In genomic region chr12:47024463-47024862, GRCh38 we compare ENCODE assay signal across 16 cellular contexts. TPM values are rescaled to one million over a fixed set of nuclear protein-coding genes. Genes with fewer than 3 reads are reported as not detected.
DNase-seq lines count a peak whose midpoint lies in the region; ATAC-seq and TF ChIP-seq lines count a peak whose summit lies in the region.
"Had no signal": no experiment of that assay in that cellular context is flagged by ENCODE, and none has a peak within 500 bp of the region (broad histone marks: within the 10 kb centered on the region; RNA-seq: fewer than 3 reads in every experiment).

No MANE protein-coding gene starts in this region.

- no peak for ATAC-seq in IMR-90 (ENCODE audit: low read depth)
- peak; percentile 67 for ATAC-seq in omental fat pad (ENCODE audit: low FRiP score)
- ATAC-seq in activated CD4-positive, CD25-positive, alpha-beta regulatory T cell treated with anti-CD3 and anti-CD28 coated beads, Interleukin-2, amount 50 U/mL, for 24 hours, result no peak
- ATAC-seq in body of pancreas, result no peak

- H2AK9ac ChIP-seq in IMR-90 (replicated peaks; ENCODE audit: low read depth, low read length, poor library complexity), result no peak overlapping the region

- H3K4me1 Mint-ChIP-seq in type B pancreatic cell (ENCODE audit: unreplicated experiment), result no peaks in the 10 kb centered on the region

- TF ChIP-seq POLR2A in IMR-90 (IDR thresholded peaks at IDR 0.05; ENCODE audit: low read depth, low read length), result no peak
- no peak for TF ChIP-seq POLR2A in body of pancreas (IDR thresholded peaks at IDR 0.05)

- H3K4me3 ChIP-seq in IMR-90 (ENCODE audit: insufficient read depth, low read depth, low read length) (no peak overlapping the region), SJSA1 (no peak overlapping the region), body of pancreas (no peak overlapping the region)

- H3K27ac Mint-ChIP-seq in type B pancreatic cell, result no peak overlapping the region
- H3K27ac Mint-ChIP-seq: CD14-positive monocyte had no signal

- no peak overlapping the region for H3K18ac ChIP-seq in IMR-90 (ENCODE audit: low read depth, low read length)

- H3K36me3 ChIP-seq in IMR-90 (ENCODE audit: control insufficient read depth, insufficient read depth, low read length) (no peaks in the 10 kb centered on the region), SJSA1 (no peaks in the 10 kb centered on the region), body of pancreas (replicated peaks in 1 of 2; ENCODE audit: insufficient read depth in 1 of 2, low read depth in 2 of 2) (no peaks in the 10 kb centered on the region)

- intact Hi-C loops in IMR-90 (cut with micrococcal nuclease) (loop anchor here (5.0 kb wide), 4 partner anchors 92 to 652 kb away; partner anchors contain the start of gene SLC38A2), body of pancreas (cut with DNase I) (no loop called here)

- H3K9me3 Mint-ChIP-seq in type B pancreatic cell, result no peaks in the 10 kb centered on the region
- H3K9me3 Mint-ChIP-seq: CD14-positive monocyte had no signal

- no peak overlapping the region for H2BK15ac ChIP-seq in IMR-90 (ENCODE audit: low read depth, low read length)

- no peak overlapping the region for H3K56ac ChIP-seq in IMR-90 (ENCODE audit: extremely low read depth, insufficient read depth, low read length)

- TF ChIP-seq RAD21 in IMR-90 (IDR thresholded peaks at IDR 0.05; ENCODE audit: low read length), result no peak

- H3K27ac ChIP-seq in IMR-90 (ENCODE audit: insufficient read depth, low read length), result no peak overlapping the region
- no peak overlapping the region for H3K27ac ChIP-seq in SJSA1
- H3K27ac ChIP-seq in body of pancreas, result no peak overlapping the region

- H3K4ac ChIP-seq in IMR-90 (ENCODE audit: low read depth, low read length), result no peak overlapping the region

- H3K4me2 ChIP-seq in IMR-90 (ENCODE audit: low read depth, low read length), result no peak overlapping the region

- no peak overlapping the region for H3K9ac ChIP-seq in IMR-90 (ENCODE audit: low read depth, low read length)

- no peaks in the 10 kb centered on the region for H4K20me1 ChIP-seq in IMR-90 (ENCODE audit: insufficient read depth, low read length)

- H3K36me3 Mint-ChIP-seq in type B pancreatic cell, result no peaks in the 10 kb centered on the region
- H3K36me3 Mint-ChIP-seq: CD14-positive monocyte had no signal

- peaks cover 5% of the 10 kb centered on the region; the same call in 1 of the 2 replicates for H3K4me1 ChIP-seq in IMR-90 (ENCODE audit: control insufficient read depth, insufficient read depth, low read length)
- H3K4me1 ChIP-seq in SJSA1 (replicated peaks), result peaks cover 39% of the 10 kb centered on the region
- no peaks in the 10 kb centered on the region for H3K4me1 ChIP-seq in body of pancreas

- no peak overlapping the region for H3K23ac ChIP-seq in IMR-90 (ENCODE audit: low read depth, low read length)

- no peak overlapping the region for H4K5ac ChIP-seq in IMR-90 (ENCODE audit: low read depth, low read length)

- H2BK120ac ChIP-seq in IMR-90 (ENCODE audit: low read depth, low read length), result 0 out of 2 replicates have a peak overlapping the region, but pooled peaks have one; percentile 20

- POLR2A ChIA-PET in IMR-90 (lab: Charles Lee; ENCODE audit: unreplicated experiment), result no interaction called here

- no peak overlapping the region for H2AFZ ChIP-seq in IMR-90 (replicated peaks; ENCODE audit: low read length, poor library complexity)

- H3K27me3 Mint-ChIP-seq in type B pancreatic cell, result peaks cover 8% of the 10 kb centered on the region

- no peak overlapping the region for H4K8ac ChIP-seq in IMR-90 (ENCODE audit: low read depth in 2 of 2, low read length in 2 of 2)

- H2BK5ac ChIP-seq in IMR-90 (ENCODE audit: low read depth, low read length, poor library complexity, severe bottlenecking), result no peak overlapping the region

- 0 out of 2 replicates have a peak overlapping the region, but pooled peaks have one; percentile 39 for H2BK20ac ChIP-seq in IMR-90 (ENCODE audit: low read depth, low read length)

- in situ Hi-C loops in IMR-90 (cut with MboI; ENCODE audit: low sequenced_read_pairs), result loop anchor here (5.0 kb wide), 1 partner anchor 347 kb away; no protein-coding TSS in a partner anchor

- WGBS in IMR-90 (ENCODE audit: extremely low coverage in 2 of 2, insufficient read length in 1 of 2), 2 experiments, result no CpG with 5 or more reads among the region's 2 CpGs
- whole genome bisulfite sequencing in body of pancreas, 2 donors, result 63 to 76% methylated on average over 2 of the region's 2 CpGs

- CTCF ChIA-PET in IMR-90 (lab: Yijun Ruan, JAX), result interaction anchor here (1.0 to 1.1 kb wide), 2 partner anchors 8 to 9 kb away, joined by 3 to 4 read pairs; no protein-coding TSS in a partner anchor

- dilution Hi-C loops in IMR-90 (cut with HindIII; ENCODE audit: low sequenced_read_pairs, unreplicated experiment), result no loop called here

- TF ChIP-seq CTCF in IMR-90 (conservative IDR thresholded peaks at IDR 0.05; ENCODE audit: low read depth, low read length) (no peak), omental fat pad (IDR thresholded peaks at IDR 0.05) (no peak), type B pancreatic cell (conservative IDR thresholded peaks at IDR 0.05) (no peak), body of pancreas (IDR thresholded peaks at IDR 0.05) (no peak)

- no peaks in the 10 kb centered on the region for H3K27me3 ChIP-seq in IMR-90 (ENCODE audit: control insufficient read depth, insufficient read depth, low read length)
- H3K27me3 ChIP-seq in SJSA1 (replicated peaks), result no peaks in the 10 kb centered on the region; the same call in 1 of the 2 replicates
- H3K27me3 ChIP-seq in body of pancreas, result no peaks in the 10 kb centered on the region

- no peak overlapping the region; the same call in 1 of the 2 replicates for H2AK5ac ChIP-seq in IMR-90 (ENCODE audit: low read depth, low read length)

- no peak overlapping the region for H3K4me3 Mint-ChIP-seq in type B pancreatic cell
- H3K4me3 Mint-ChIP-seq: CD14-positive monocyte had no signal

- H3K14ac ChIP-seq in IMR-90 (replicated peaks; ENCODE audit: low read depth, low read length), result no peak overlapping the region

- H3K9me1 ChIP-seq in IMR-90 (ENCODE audit: insufficient read depth, low read length), result peaks cover 4% of the 10 kb centered on the region; the same call in 1 of the 2 replicates

- DNase-seq in IMR-90 (peak; percentile 50), SJSA1 (ENCODE audit: low read depth in 1 of 2, low spot score in 2 of 2) (peak; percentile 58 to 75), fibroblast of peridontal ligament (ENCODE audit: extremely low read depth) (peak; percentile 36), omental fat pad (ENCODE audit: low spot score) (no peak), type B pancreatic cell (ENCODE audit: extremely low spot score, unreplicated experiment) (no peak), body of pancreas (no peak)
- DNase-seq in activated naive CD4-positive, alpha-beta T cell (lab: John Stamatoyannopoulos, UW), result no peak
- DNase-seq: AML-193, DMS153, KBM-7, NCI-H1048, NCI-H2227 treated with DMSO at 0.1 percent for 48 hours, NCI-H524 treated with DMSO at 0.1 percent for 48 hours had no signal

- peaks cover 0 to 5% of the 10 kb centered on the region in 2 experiments; a peak in 2 of 4 replicates for H3K79me1 ChIP-seq in IMR-90 (ENCODE audit: low read depth in 1 of 2, low read length in 2 of 2)

- H3K9me3 ChIP-seq in IMR-90 (ENCODE audit: control insufficient read depth, insufficient read depth, low read length) (no peaks in the 10 kb centered on the region), SJSA1 (replicated peaks) (0 out of 2 replicates have a peak, but pooled peaks cover 2% of the 10 kb centered on the region), body of pancreas (no peaks in the 10 kb centered on the region)

- BruUV-seq in IMR-90 (replicated peaks; lab: Mats Ljungman, UMichigan), result no TSS peak

- no peak overlapping the region for H4K91ac ChIP-seq in IMR-90 (ENCODE audit: insufficient read depth, low read depth, low read length)

TF ChIP-seq in IMR-90, 13 proteins besides CTCF, POLR2A, EP300 and RAD21:
- no peak for TF ChIP-seq BHLHE40 (IDR thresholded peaks at IDR 0.05; ENCODE audit: low read depth, low read length)
- TF ChIP-seq ELK1 (IDR thresholded peaks at IDR 0.05; ENCODE audit: borderline replicate concordance, low read depth, low read length), result no peak
- TF ChIP-seq USF2 (IDR thresholded peaks at IDR 0.05; ENCODE audit: low read depth, low read length), result no peak
- TF ChIP-seq FOS (IDR thresholded peaks at IDR 0.05; ENCODE audit: low read depth, low read length), result no peak
- no peak for TF ChIP-seq MAFK (IDR thresholded peaks at IDR 0.05; ENCODE audit: low read depth, low read length)

RNA-seq across cellular contexts. Expression of gene PCED1B, which starts 55.0 kb away (rescaled TPM):
- total RNA-seq in IMR-90 (2012; rRNA removed) (0.28 and 0.36 TPM in 2 replicates), omental fat pad (1 to 10 TPM; 1.9 to 5.7 (median 3.8) TPM), type B pancreatic cell (ENCODE audit: low replicate concordance) (0.41 and 0.55 TPM in 2 replicates), body of pancreas (10 to 100 TPM in 1 of 2 donors, 1 to 10 TPM in 1; 2.3 to 14.2 TPM)
- 2.0 and 2.6 TPM in 2 replicates for polyA plus RNA-seq in IMR-90 (2012; rRNA removed)
- polyA plus RNA-seq in IMR-90 (2012; cell fraction: cytosol; rRNA removed), result 1.4 and 2.1 TPM in 2 replicates
- polyA plus RNA-seq in IMR-90 (2012; cell fraction: nucleus; rRNA removed; ENCODE audit: low replicate concordance), result 5.1 and 8.9 TPM in 2 replicates
- total RNA-seq in SJSA1 (2014; rRNA removed; shearing (Covaris generic)), result 0.39 and 13.1 TPM in 2 replicates

RNA-seq across cellular contexts. Expression of gene AMIGO2, which starts 55.3 kb away (rescaled TPM):
- total RNA-seq in IMR-90 (2012; rRNA removed) (31.7 and 32.6 TPM in 2 replicates), omental fat pad (10 to 100 TPM in 2 of 4 donors, 1 to 10 TPM in 2; 5.8 to 17.8 (median 13.4) TPM), type B pancreatic cell (ENCODE audit: low replicate concordance) (4.8 and 9.3 TPM in 2 replicates), body of pancreas (1 to 10 TPM; 2.6 to 4.0 TPM)
- polyA plus RNA-seq in IMR-90 (2012; rRNA removed), result 17.1 and 20.1 TPM in 2 replicates
- polyA plus RNA-seq in IMR-90 (2012; cell fraction: cytosol; rRNA removed), result 4.4 and 5.0 TPM in 2 replicates
- 5.1 and 26.1 TPM in 2 replicates for polyA plus RNA-seq in IMR-90 (2012; cell fraction: nucleus; rRNA removed; ENCODE audit: low replicate concordance)
- total RNA-seq in SJSA1 (2014; rRNA removed; shearing (Covaris generic)), result 19.0 and 19.3 TPM in 2 replicates
- total RNA-seq: OCI-LY7 had no signal

Comparison
In these comparisons a context has a peak if more than half of its experiments do, and no peak if none do; other contexts are left out.
1. DNase-seq: peak in IMR-90 (single experiment), SJSA1 (2 of 2) and fibroblast of peridontal ligament (single experiment); none in omental fat pad (single experiment), activated naive CD4-positive, alpha-beta T cell (0 of 4), type B pancreatic cell (single experiment) and body of pancreas (0 of 4).